Comparison of ENCODE assay signal across 18 cellular contexts in the genomic region with DNA sequence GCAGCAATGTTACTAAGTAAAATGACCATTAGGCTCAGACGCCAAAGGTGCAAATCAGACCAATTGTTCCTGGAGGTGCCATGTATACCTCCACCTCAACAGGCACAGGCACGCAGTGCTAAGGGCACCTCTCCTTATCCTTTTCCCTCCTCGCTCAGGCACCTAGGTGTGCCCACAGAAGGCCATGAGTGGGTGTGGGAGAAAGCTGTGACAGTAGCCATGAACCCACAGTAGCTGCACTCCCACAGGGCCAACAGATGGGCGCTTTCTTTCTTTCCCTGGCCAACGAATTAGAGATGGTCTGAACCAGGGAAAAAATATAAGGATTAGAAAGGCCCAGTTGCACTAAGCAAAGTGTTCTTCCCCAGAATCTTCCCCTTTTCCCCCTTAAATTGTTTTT. TPM values are rescaled to one million over a fixed set of nuclear protein-coding genes. Genes with fewer than 3 reads are reported as not detected.
DNase-seq lines count a peak whose midpoint lies in the region; ATAC-seq, FAIRE-seq and TF ChIP-seq lines count a peak whose summit lies in the region.
"Had no signal": no experiment of that assay in that cellular context is flagged by ENCODE, and none has a peak within 500 bp of the region (broad histone marks: within the 10 kb centered on the region; RNA-seq: fewer than 3 reads in every experiment).

No MANE protein-coding gene starts in this region.

- no peaks in the 10 kb centered on the region for H3K27me3 ChIP-seq in Caco-2 (replicated peaks; ENCODE audit: control insufficient read depth, insufficient read depth, low read length)
- no peaks in the 10 kb centered on the region for H3K27me3 ChIP-seq in gastroesophageal sphincter

- H3K27ac ChIP-seq in RWPE1 (peak overlapping the region; percentile 55; the same call in 1 of the 2 replicates), gastroesophageal sphincter (no peak overlapping the region)

- H3K4me3 Mint-ChIP-seq in Caco-2 (ENCODE audit: unreplicated experiment) (peak overlapping the region; percentile 25), nephron (no peak overlapping the region), Calu3 (ENCODE audit: low read depth, unreplicated experiment) (no peak overlapping the region)
- H3K4me3 Mint-ChIP-seq: B cell; CD4-positive, alpha-beta T cell; HFFc6 had no signal

- H3K4me3 ChIP-seq in Caco-2 (ENCODE audit: low read depth, low read length) = no peak overlapping the region
- H3K4me3 ChIP-seq in gastroesophageal sphincter = no peak overlapping the region

- no peak for TF ChIP-seq POLR2A in gastroesophageal sphincter (IDR thresholded peaks at IDR 0.05)

- H3K9me3 ChIP-seq in Caco-2 (peaks cover 36% of the 10 kb centered on the region), gastroesophageal sphincter (peaks cover 0 to 13% (median 0%) of the 10 kb centered on the region in 3 donors)

- peak; percentile 9 for FAIRE-seq in urothelium cell line (lab: Jason Lieb, UNC)
- FAIRE-seq: D721Med, GM19239, H1, HepG2, HTR-8/SVneo had no signal

- CTCF ChIA-PET in Caco-2 (lab: Charles Lee) (no interaction called here), RWPE1 (lab: Yijun Ruan, JAX) (interaction anchor here (0.7 to 1.0 kb wide), 3 partner anchors 13 to 115 kb away, joined by 3 read pairs; no protein-coding TSS in a partner anchor), Calu3 (lab: Charles Lee) (no interaction called here)

- H3K36me3 ChIP-seq in Caco-2 (ENCODE audit: control insufficient read depth, insufficient read depth, low read length) (peaks cover 3% of the 10 kb centered on the region), gastroesophageal sphincter (no peaks in the 10 kb centered on the region)

- DNase-seq in Caco-2 (no peak), RWPE1 (ENCODE audit: low spot score) (no peak), urothelium cell line (ENCODE audit: low spot score) (no peak), Calu3 (no peak)
- DNase-seq in stimulated activated naive CD4-positive, alpha-beta T cell (lab: John Stamatoyannopoulos, UW) = no peak
- DNase-seq: CD4-positive, alpha-beta T cell; DMS153; GF-D8; HCEC 1CT; HFFc6 had no signal

- intact Hi-C loops in Caco-2 (cut with micrococcal nuclease; ENCODE audit: unreplicated experiment) (no loop called here), Calu3 (cut with micrococcal nuclease; ENCODE audit: unreplicated experiment) (no loop called here)

- no peak for TF ChIP-seq EP300 in gastroesophageal sphincter (IDR thresholded peaks at IDR 0.05)

- peaks cover 26% of the 10 kb centered on the region for H3K4me1 Mint-ChIP-seq in Caco-2 (ENCODE audit: low read depth, unreplicated experiment)
- peaks cover 30% of the 10 kb centered on the region for H3K4me1 Mint-ChIP-seq in nephron
- peaks cover 36% of the 10 kb centered on the region for H3K4me1 Mint-ChIP-seq in Calu3 (ENCODE audit: low read depth, unreplicated experiment)

- H3K9me3 Mint-ChIP-seq in Caco-2 (ENCODE audit: unreplicated experiment) (peaks cover 32% of the 10 kb centered on the region), nephron (peaks cover 15% of the 10 kb centered on the region), Calu3 (ENCODE audit: low read depth, unreplicated experiment) (peaks cover 16% of the 10 kb centered on the region)

- TF ChIP-seq CTCF in Caco-2 (IDR thresholded peaks at IDR 0.05; ENCODE audit: insufficient read depth in 1 of 2, low read depth in 1 of 2, low read length in 1 of 2, severe bottlenecking in 1 of 2, unreplicated experiment in 1 of 2) (no peak), RWPE1 (conservative IDR thresholded peaks at IDR 0.05; ENCODE audit: low read depth) (no peak), nephron (IDR thresholded peaks at IDR 0.05; ENCODE audit: unreplicated experiment in 3 of 3) (no peak), gastroesophageal sphincter (IDR thresholded peaks at IDR 0.05) (no peak), Calu3 (IDR thresholded peaks at IDR 0.05; ENCODE audit: unreplicated experiment) (no peak)

- H3K36me3 Mint-ChIP-seq in Caco-2 (ENCODE audit: insufficient read depth, unreplicated experiment) (peaks cover 37% of the 10 kb centered on the region), nephron (ENCODE audit: low read depth) (peaks cover 12% of the 10 kb centered on the region), Calu3 (ENCODE audit: insufficient read depth, unreplicated experiment) (peaks cover 30% of the 10 kb centered on the region)

- H3K4me1 ChIP-seq in Caco-2 (peaks cover 40% of the 10 kb centered on the region), gastroesophageal sphincter (peaks cover 0 to 40% (median 0%) of the 10 kb centered on the region in 3 donors)

- ATAC-seq in gastroesophageal sphincter = no peak

- POLR2A ChIA-PET in Caco-2 (lab: Charles Lee) = no interaction called here
- POLR2A ChIA-PET in RWPE1 (lab: Yijun Ruan, JAX; ENCODE audit: low non-redundant PET) = no interaction called here

- WGBS in gastroesophageal sphincter (ENCODE audit: low coverage in 1 of 2), 2 donors = 94 to 98% methylated on average over 5 of the region's 5 CpGs

- H3K27ac Mint-ChIP-seq in Caco-2 (ENCODE audit: unreplicated experiment) = peak overlapping the region; percentile 53
- H3K27ac Mint-ChIP-seq in nephron = peak overlapping the region in 2 of 3 experiments; percentile 43 to 58
- H3K27ac Mint-ChIP-seq in Calu3 (ENCODE audit: unreplicated experiment) = no peak overlapping the region
- H3K27ac Mint-ChIP-seq: B cell; CD4-positive, alpha-beta T cell; HFFc6 had no signal

- H3K27me3 Mint-ChIP-seq in Caco-2 (ENCODE audit: insufficient read depth, unreplicated experiment) (no peaks in the 10 kb centered on the region), nephron (ENCODE audit: low read depth) (peaks cover 1% of the 10 kb centered on the region), Calu3 (ENCODE audit: unreplicated experiment) (no peaks in the 10 kb centered on the region)
- H3K27me3 Mint-ChIP-seq: B cell had no signal

- BruUV-seq in Caco-2 (replicated peaks; lab: Mats Ljungman, UMichigan) (no TSS peak), Calu3 (replicated peaks; lab: Mats Ljungman, UMichigan) (no TSS peak)

RNA-seq across cellular contexts. Expression of gene TNS3, which starts 15.5 kb away (rescaled TPM):
- total RNA-seq in Caco-2 (2022) = 252 and 263 TPM in 2 replicates
- total RNA-seq in gastroesophageal sphincter = 10 to 100 TPM; 35.0 to 61.3 (median 45.1) TPM
- 102 and 135 TPM in 2 replicates for total RNA-seq in Calu3 (2022)
